In the genomic region with DNA sequence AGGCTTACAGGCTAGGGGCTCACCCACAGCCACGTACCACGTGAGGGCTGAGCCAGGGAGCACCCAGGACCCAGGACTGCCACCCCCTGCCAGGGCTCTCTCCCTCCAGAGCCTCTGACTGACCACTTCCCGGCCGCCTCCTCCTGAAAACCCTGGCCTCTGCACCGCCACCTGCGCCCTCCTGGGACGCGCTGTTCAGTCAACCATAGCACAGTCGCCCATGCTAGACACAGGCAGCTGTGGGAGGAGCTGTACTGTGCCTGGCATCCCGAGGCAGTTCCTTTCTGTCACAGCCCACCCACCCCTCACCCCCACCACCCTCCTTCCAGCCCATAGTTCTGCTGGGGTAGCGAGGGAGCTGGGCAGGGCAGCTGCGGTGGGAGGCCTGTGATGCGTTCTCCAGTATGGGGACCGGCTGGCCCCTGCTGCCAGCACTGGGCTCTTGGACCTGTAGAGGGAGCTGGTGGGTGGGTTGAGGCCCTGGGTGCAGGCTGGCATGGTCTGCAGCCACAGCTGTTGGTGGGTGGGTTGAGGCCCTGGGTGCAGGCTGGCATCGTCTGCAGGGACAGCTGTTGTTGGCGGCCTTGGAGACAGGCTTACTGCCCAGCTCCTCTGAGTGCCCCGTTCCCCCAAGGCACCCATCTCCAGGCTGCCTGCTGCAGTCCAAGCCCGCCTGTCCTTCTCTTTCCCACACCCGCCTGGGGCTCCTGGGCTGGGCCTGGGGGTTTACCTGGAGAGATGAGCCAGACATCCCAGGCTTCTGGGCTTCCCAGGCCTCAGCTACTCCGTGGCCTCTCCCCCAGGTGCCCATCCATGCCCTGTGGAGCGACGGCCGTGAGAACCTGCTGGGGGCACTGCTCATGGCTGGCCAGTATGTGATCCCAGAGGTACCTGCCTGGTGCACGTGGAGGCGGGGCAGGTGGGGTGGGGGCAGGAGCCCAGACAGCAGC, we compare ENCODE assay signal across 15 cellular contexts. TPM values are rescaled to one million over a fixed set of nuclear protein-coding genes. Genes with fewer than 3 reads are reported as not detected.
DNase-seq lines count a peak whose midpoint lies in the region; ATAC-seq, FAIRE-seq and TF ChIP-seq lines count a peak whose summit lies in the region.
"Had no signal": no experiment of that assay in that cellular context is flagged by ENCODE, and none has a peak within 500 bp of the region (broad histone marks: within the 10 kb centered on the region; RNA-seq: fewer than 3 reads in every experiment).

No MANE protein-coding gene starts in this region.

- H3K27ac Mint-ChIP-seq in neural progenitor cell: no peak overlapping the region
- H3K27ac Mint-ChIP-seq: activated naive CD4-positive, alpha-beta T cell treated with anti-CD3 and anti-CD28 coated beads, Interleukin-2, amount 10 ng/mL, durations not matched to agents 7 days and 5 days; stimulated activated naive CD8-positive, alpha-beta T cell treated with anti-CD3 and anti-CD28 coated beads, Interleukin-15, Interleukin-2, amounts not matched to agents 100 ng/mL and 50 ng/mL, for 24 hours had no signal

- H3K27me3 ChIP-seq in Karpas-422 (ENCODE audit: low read length) (no peaks in the 10 kb centered on the region), brain microvascular endothelial cell (replicated peaks) (no peaks in the 10 kb centered on the region), neural progenitor cell (no peaks in the 10 kb centered on the region)

- in situ Hi-C loops in brain microvascular endothelial cell (cut with HindIII; ENCODE audit: low pct_ligation_motif_present, low sequenced_read_pairs): no loop called here

- peaks cover 2% of the 10 kb centered on the region for H3K4me1 Mint-ChIP-seq in neural progenitor cell

- no peaks in the 10 kb centered on the region for H3K9me3 Mint-ChIP-seq in neural progenitor cell
- H3K9me3 Mint-ChIP-seq: activated naive CD4-positive, alpha-beta T cell treated with anti-CD3 and anti-CD28 coated beads, Interleukin-2, amount 10 ng/mL, durations not matched to agents 7 days and 5 days; central memory CD8-positive, alpha-beta T cell; stimulated activated naive CD8-positive, alpha-beta T cell treated with anti-CD3 and anti-CD28 coated beads, Interleukin-15, Interleukin-2, amounts not matched to agents 100 ng/mL and 50 ng/mL, for 24 hours had no signal

- H3K27me3 Mint-ChIP-seq in neural progenitor cell (ENCODE audit: insufficient read depth, low read depth): peaks cover 3% of the 10 kb centered on the region
- H3K27me3 Mint-ChIP-seq: central memory CD8-positive, alpha-beta T cell; stimulated activated naive CD8-positive, alpha-beta T cell treated with anti-CD3 and anti-CD28 coated beads, Interleukin-15, Interleukin-2, amounts not matched to agents 100 ng/mL and 50 ng/mL, for 24 hours had no signal

- H3K27ac ChIP-seq in Karpas-422 (ENCODE audit: low read length): no peak overlapping the region
- H3K27ac ChIP-seq in brain microvascular endothelial cell: no peak overlapping the region
- H3K27ac ChIP-seq in neural progenitor cell: no peak overlapping the region
- H3K27ac ChIP-seq: prostate gland had no signal

- H2AFZ ChIP-seq in Karpas-422 (ENCODE audit: low read length) (no peak overlapping the region), neural progenitor cell (replicated peaks) (no peak overlapping the region)

- no peak for FAIRE-seq in D721Med (lab: Jason Lieb, UNC)

- H3K9ac ChIP-seq in Karpas-422 (ENCODE audit: low read length) (no peak overlapping the region), neural progenitor cell (no peak overlapping the region)

- H3K36me3 Mint-ChIP-seq in neural progenitor cell: no peaks in the 10 kb centered on the region
- H3K36me3 Mint-ChIP-seq: activated naive CD4-positive, alpha-beta T cell treated with anti-CD3 and anti-CD28 coated beads, Interleukin-2, amount 10 ng/mL, durations not matched to agents 7 days and 5 days had no signal

- H3K4me2 ChIP-seq in Karpas-422 (ENCODE audit: low read depth, low read length, poor library complexity, severe bottlenecking): no peak overlapping the region
- no peak overlapping the region for H3K4me2 ChIP-seq in neural progenitor cell

- DNase-seq in D721Med (ENCODE audit: insufficient read length, low spot score) (no peak), Karpas-422 (peak; percentile 73), brain microvascular endothelial cell (no peak), neural progenitor cell (ENCODE audit: low spot score) (peak; percentile 56), NCI-H2107 treated with DMSO at 0.1 percent for 48 hours (lab: John Stamatoyannopoulos, UW; ENCODE audit: unreplicated experiment) (no peak)
- no peak for DNase-seq in activated effector memory CD4-positive, alpha-beta T cell treated with Interleukin-2 at 50 U/mL for 16 hours
- no peak for DNase-seq in stimulated activated CD4-positive, alpha-beta T cell treated with anti-CD3 and anti-CD28 coated beads, Interleukin-2, amount 100 ng/mL, for 48 hours
- DNase-seq: activated CD8-positive, alpha-beta memory T cell treated with anti-CD3 and anti-CD28 coated beads for 24 hours; activated naive CD4-positive, alpha-beta T cell treated with anti-CD3 and anti-CD28 coated beads, Interleukin-2, amount 10 ng/mL, durations not matched to agents 7 days and 5 days; NCI-H1417; stimulated activated CD4-positive, alpha-beta T cell treated with anti-CD3 and anti-CD28 coated beads, Interleukin-4, amount 100 ng/mL, for 24 hours had no signal

- H4K20me1 ChIP-seq in Karpas-422 (ENCODE audit: insufficient read depth, low read depth, low read length) (peaks cover 8% of the 10 kb centered on the region; the same call in 1 of the 2 replicates), neural progenitor cell (ENCODE audit: low read depth) (no peaks in the 10 kb centered on the region)

- ATAC-seq in GM21528 (IDR thresholded peaks at IDR 0.05; ENCODE audit: low FRiP score, unreplicated experiment): no peak

- H3K4me1 ChIP-seq in Karpas-422 (ENCODE audit: low read length) (peaks cover 4% of the 10 kb centered on the region), neural progenitor cell (peaks cover 3% of the 10 kb centered on the region)

- H3F3A ChIP-seq in neural progenitor cell (ENCODE audit: low read depth): no peaks in the 10 kb centered on the region

- no peaks in the 10 kb centered on the region for H3K36me3 ChIP-seq in Karpas-422 (ENCODE audit: insufficient read depth, low read length)
- H3K36me3 ChIP-seq in brain microvascular endothelial cell (replicated peaks): no peaks in the 10 kb centered on the region
- no peaks in the 10 kb centered on the region for H3K36me3 ChIP-seq in neural progenitor cell
- H3K36me3 ChIP-seq: prostate gland had no signal

- peak; percentile 39 for TF ChIP-seq CTCF in D721Med (IDR thresholded peaks at IDR 0.05; ENCODE audit: insufficient read depth, missing control alignments)
- TF ChIP-seq CTCF in brain microvascular endothelial cell (IDR thresholded peaks at IDR 0.05; ENCODE audit: low read depth, low read length, missing control alignments): peak; percentile 22
- TF ChIP-seq CTCF in neural progenitor cell (IDR thresholded peaks at IDR 0.05): peak; percentile 45

- no peaks in the 10 kb centered on the region for H3K9me2 ChIP-seq in Karpas-422 (replicated peaks; ENCODE audit: insufficient read depth, low read length)

- H3K79me2 ChIP-seq in Karpas-422 (ENCODE audit: low read length) (no peaks in the 10 kb centered on the region), neural progenitor cell (ENCODE audit: low read depth) (no peaks in the 10 kb centered on the region)

- no peak overlapping the region for H3K4me3 ChIP-seq in Karpas-422 (ENCODE audit: low read length)
- H3K4me3 ChIP-seq in brain microvascular endothelial cell (ENCODE audit: low read depth, low read length): no peak overlapping the region
- H3K4me3 ChIP-seq in neural progenitor cell: no peak overlapping the region
- H3K4me3 ChIP-seq: prostate gland had no signal

- H3K4me3 Mint-ChIP-seq in neural progenitor cell: no peak overlapping the region
- H3K4me3 Mint-ChIP-seq: activated naive CD4-positive, alpha-beta T cell treated with anti-CD3 and anti-CD28 coated beads, Interleukin-2, amount 10 ng/mL, durations not matched to agents 7 days and 5 days; central memory CD8-positive, alpha-beta T cell; stimulated activated naive CD8-positive, alpha-beta T cell treated with anti-CD3 and anti-CD28 coated beads, Interleukin-15, Interleukin-2, amounts not matched to agents 100 ng/mL and 50 ng/mL, for 24 hours had no signal

- H3K9me3 ChIP-seq in Karpas-422 (ENCODE audit: low read length) (no peaks in the 10 kb centered on the region), neural progenitor cell (ENCODE audit: low read depth) (no peaks in the 10 kb centered on the region)
- H3K9me3 ChIP-seq: prostate gland had no signal

RNA-seq across cellular contexts. Expression of gene ASPG, which starts 11.5 kb away (rescaled TPM):
- total RNA-seq in Karpas-422 (2014; rRNA removed; shearing (Covaris generic); ENCODE audit: low replicate concordance): not detected in 2 replicates
- 0.87 and 1.2 TPM in 2 replicates for total RNA-seq in neural progenitor cell (ENCODE audit: low replicate concordance)

RNA-seq across cellular contexts. Expression of gene KIF26A, which starts 41.4 kb away (rescaled TPM):
- not detected in 2 replicates for total RNA-seq in Karpas-422 (2014; rRNA removed; shearing (Covaris generic); ENCODE audit: low replicate concordance)
- total RNA-seq in neural progenitor cell (ENCODE audit: low replicate concordance): 6.1 and 40.2 TPM in 2 replicates

Comparison
In these comparisons a context has a peak if more than half of its experiments do, and no peak if none do; other contexts are left out.
1. DNase-seq: peak in Karpas-422 (single experiment) and neural progenitor cell (single experiment); none in D721Med (single experiment), brain microvascular endothelial cell (single experiment), NCI-H2107 treated with DMSO at 0.1 percent for 48 hours (single experiment), activated effector memory CD4-positive, alpha-beta T cell treated with Interleukin-2 at 50 U/mL for 16 hours (single experiment) and stimulated activated CD4-positive, alpha-beta T cell treated with anti-CD3 and anti-CD28 coated beads, Interleukin-2, amount 100 ng/mL, for 48 hours (0 of 2).
2. Peak in every context shown above with its lines, with median percentiles within 50 percentile points of each other: CTCF ChIP-seq.